27 cellular contexts compared by ENCODE assay signal in the genomic region with DNA sequence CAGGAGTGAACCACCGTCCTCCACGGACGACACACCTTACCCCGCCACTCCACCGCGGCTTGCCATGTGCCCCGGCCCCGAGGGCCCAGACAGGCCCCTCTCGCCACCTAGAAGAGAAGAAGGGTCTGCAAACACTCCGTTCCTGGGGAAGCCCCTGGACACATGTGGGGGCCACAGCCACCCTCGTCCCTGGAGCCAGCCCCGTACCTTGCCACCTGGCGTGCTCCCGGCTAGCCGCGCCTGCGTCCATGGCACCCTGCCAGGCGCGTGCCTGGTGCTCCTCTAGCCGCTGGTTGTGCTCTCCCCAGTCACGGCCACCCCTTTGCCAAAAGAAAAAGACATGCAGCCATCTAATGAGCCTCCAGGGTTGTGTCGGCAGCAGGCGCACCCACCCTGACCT. TPM values are rescaled to one million over a fixed set of nuclear protein-coding genes. Genes with fewer than 3 reads are reported as not detected.
DNase-seq lines count a peak whose midpoint lies in the region; ATAC-seq, FAIRE-seq and TF ChIP-seq lines count a peak whose summit lies in the region.
"Had no signal": no experiment of that assay in that cellular context is flagged by ENCODE, and none has a peak within 500 bp of the region (broad histone marks: within the 10 kb centered on the region; RNA-seq: fewer than 3 reads in every experiment).

No MANE protein-coding gene starts in this region.

- peak overlapping the region in 1 of 2 experiments; percentile 40; a peak in 1 of 4 replicates for H3K9ac ChIP-seq in K562 (ENCODE audit: insufficient read depth in 1 of 2, low read depth in 2 of 2, low read length in 2 of 2)

- no peaks in the 10 kb centered on the region for H3K27me3 Mint-ChIP-seq in activated T-cell treated with anti-CD3 and anti-CD28 coated beads, Interleukin-2, amount 50 U/mL, for 24 hours
- H3K27me3 Mint-ChIP-seq: activated CD4-positive, alpha-beta T cell treated with anti-CD3 and anti-CD28 coated beads, Interleukin-2, amount 10 ng/mL, durations not matched to agents 7 days and 5 days; central memory CD8-positive, alpha-beta T cell; dendritic cell treated with granulocyte-macrophage colony-stimulating factor and Interleukin-4, amounts not matched to agents 40 ng/mL and 50 ng/mL, for 4 days; IgD-negative memory B cell had no signal

- POLR2A ChIA-PET in K562 (lab: Yijun Ruan, JAX): interaction anchor here (1.1 to 1.2 kb wide), 2 partner anchors 12 to 22 kb away, joined by 3 read pairs; no protein-coding TSS in a partner anchor

- no peaks in the 10 kb centered on the region; the same call in 1 of the 2 replicates for H4K20me1 ChIP-seq in K562 (replicated peaks; ENCODE audit: control insufficient read depth, insufficient read depth, low read length)

- no peak overlapping the region for H3K4me2 ChIP-seq in K562 (ENCODE audit: insufficient read depth, low read length)

- TF ChIP-seq POLR2A in K562 (conservative IDR thresholded peaks at IDR 0.05): no peak

- no peak for TF ChIP-seq EP300 in K562 (IDR thresholded peaks at IDR 0.05; ENCODE audit: low read length)

- H3K4me1 Mint-ChIP-seq in activated T-cell treated with anti-CD3 and anti-CD28 coated beads, Interleukin-2, amount 50 U/mL, for 24 hours (ENCODE audit: low read depth): peaks cover 22% of the 10 kb centered on the region

- peaks cover 85% of the 10 kb centered on the region; the same call in 2 of the 3 replicates for H3K36me3 ChIP-seq in K562 (ENCODE audit: control insufficient read depth, insufficient read depth, low read length)

- FAIRE-seq in K562 (lab: Jason Lieb, UNC): no peak

- H3K9me3 Mint-ChIP-seq in activated T-cell treated with anti-CD3 and anti-CD28 coated beads, Interleukin-2, amount 50 U/mL, for 24 hours: no peaks in the 10 kb centered on the region
- H3K9me3 Mint-ChIP-seq: activated CD4-positive, alpha-beta T cell treated with anti-CD3 and anti-CD28 coated beads, Interleukin-2, amount 10 ng/mL, durations not matched to agents 7 days and 5 days; activated T-cell treated with anti-CD3 and anti-CD28 coated beads, Interleukin-2, amount 50 U/mL, for 4 hours; central memory CD8-positive, alpha-beta T cell; dendritic cell treated with granulocyte-macrophage colony-stimulating factor and Interleukin-4, amounts not matched to agents 40 ng/mL and 50 ng/mL, for 4 days; IgD-negative memory B cell had no signal

- no peak overlapping the region for H3K27ac ChIP-seq in K562 (ENCODE audit: extremely low read depth, low read depth, low read length)
- H3K27ac ChIP-seq: esophagus muscularis mucosa, tibial artery, vagina, WERI-Rb-1 had no signal

- peak overlapping the region; percentile 52 for H3K27ac Mint-ChIP-seq in activated T-cell treated with anti-CD3 and anti-CD28 coated beads, Interleukin-2, amount 50 U/mL, for 24 hours
- H3K27ac Mint-ChIP-seq: activated CD4-positive, alpha-beta T cell treated with anti-CD3 and anti-CD28 coated beads, Interleukin-2, amount 10 ng/mL, durations not matched to agents 7 days and 5 days; dendritic cell treated with granulocyte-macrophage colony-stimulating factor and Interleukin-4, amounts not matched to agents 40 ng/mL and 50 ng/mL, for 4 days had no signal

- 88% methylated on average over 22 of the region's 23 CpGs for WGBS in K562 (ENCODE audit: insufficient coverage, low coverage, missing lambda C conversion rate)

- intact Hi-C loops in K562 (cut with micrococcal nuclease): no loop called here

- no peaks in the 10 kb centered on the region for H3K27me3 ChIP-seq in K562 (ENCODE audit: control insufficient read depth in 2 of 2, insufficient read depth in 2 of 2, low read length in 2 of 2)
- H3K27me3 ChIP-seq: BE2C, esophagus muscularis mucosa, tibial artery, vagina had no signal

- CTCF ChIA-PET in K562 (lab: Yijun Ruan, JAX; ENCODE audit: low intra/inter-chr PET ratio): no interaction called here

- H3K9me1 ChIP-seq in K562 (ENCODE audit: control insufficient read depth, insufficient read depth, low read length): no peaks in the 10 kb centered on the region

- no peak for DNase-seq in activated T-cell treated with anti-CD3 and anti-CD28 coated beads, Interleukin-2, amount 50 U/mL, for 24 hours
- DNase-seq in activated T-cell treated with anti-CD3 and anti-CD28 coated beads, Interleukin-2, amount 50 U/mL, for 48 hours: no peak
- DNase-seq in NCI-H1105 (lab: John Stamatoyannopoulos, UW) (peak; percentile 56), K562 (ENCODE audit: extremely low read depth in 1 of 4, low spot score in 3 of 4) (no peak), anterior cingulate cortex (lab: John Stamatoyannopoulos, UW) (no peak), germinal center (ENCODE audit: low spot score) (no peak)
- no peak for DNase-seq in effector CD8-positive, alpha-beta T cell (lab: John Stamatoyannopoulos, UW)
- DNase-seq: activated CD4-positive, alpha-beta T cell treated with anti-CD3 and anti-CD28 coated beads, Interleukin-2, amount 10 ng/mL, durations not matched to agents 7 days and 5 days; activated T-cell treated with anti-CD3 and anti-CD28 coated beads, Interleukin-2, amount 50 U/mL, for 4 hours; BE2C; DMS79; foreskin fibroblast; GDM1; NCI-H187 treated with DMSO at 0.1 percent for 48 hours; NCI-H2227 treated with DMSO at 0.1 percent for 48 hours; SIG-M5; stimulated activated CD4-positive, alpha-beta T cell treated with anti-CD3 and anti-CD28 coated beads, Interleukin-12 subunit alpha, Interleukin-12 subunit beta, amount 100 ng/mL, for 4 hours; stimulated activated CD4-positive, alpha-beta T cell treated with anti-CD3 and anti-CD28 coated beads, Interleukin-2, amount 100 ng/mL, for 48 hours; tibial artery; WERI-Rb-1 had no signal

- no peak overlapping the region for H3K4me3 Mint-ChIP-seq in activated T-cell treated with anti-CD3 and anti-CD28 coated beads, Interleukin-2, amount 50 U/mL, for 24 hours
- H3K4me3 Mint-ChIP-seq: activated CD4-positive, alpha-beta T cell treated with anti-CD3 and anti-CD28 coated beads, Interleukin-2, amount 10 ng/mL, durations not matched to agents 7 days and 5 days; activated T-cell treated with anti-CD3 and anti-CD28 coated beads, Interleukin-2, amount 50 U/mL, for 4 hours; central memory CD8-positive, alpha-beta T cell; dendritic cell treated with granulocyte-macrophage colony-stimulating factor and Interleukin-4, amounts not matched to agents 40 ng/mL and 50 ng/mL, for 4 days; IgD-negative memory B cell had no signal

- TF ChIP-seq CTCF in K562 (IDR thresholded peaks at IDR 0.05 in 2 of 3, conservative IDR thresholded peaks at IDR 0.05 in 1 of 3; ENCODE audit: insufficient read depth in 2 of 3, low read depth in 1 of 3, low read length in 3 of 3): no peak

- in situ Hi-C loops in K562 (cut with MboI): no loop called here

- no peaks in the 10 kb centered on the region for H3K9me3 ChIP-seq in K562 (replicated peaks; ENCODE audit: control insufficient read depth, insufficient read depth, low read depth, low read length)
- H3K9me3 ChIP-seq: BE2C, esophagus muscularis mucosa, tibial artery, vagina had no signal

- H3K79me2 ChIP-seq in K562 (ENCODE audit: control insufficient read depth, insufficient read depth, low read length): peaks cover 3% of the 10 kb centered on the region; the same call in 2 of the 3 replicates

- H3K4me3 ChIP-seq in K562: no peak overlapping the region
- H3K4me3 ChIP-seq: esophagus muscularis mucosa, tibial artery, vagina had no signal

- ATAC-seq in K562: no peak
- ATAC-seq: activated T-cell treated with anti-CD3 and anti-CD28 coated beads, Interleukin-2, amount 50 U/mL, for 4 hours; sciatic nerve had no signal

- H3K36me3 Mint-ChIP-seq in activated T-cell treated with anti-CD3 and anti-CD28 coated beads, Interleukin-2, amount 50 U/mL, for 24 hours (ENCODE audit: low read depth): peaks cover 82% of the 10 kb centered on the region
- H3K36me3 Mint-ChIP-seq: IgD-negative memory B cell had no signal

- H2AFZ ChIP-seq in K562 (ENCODE audit: low read depth, low read length): no peak overlapping the region

- H3K4me1 ChIP-seq in K562 (replicated peaks in 1 of 2; ENCODE audit: control insufficient read depth in 2 of 2, insufficient read depth in 2 of 2, low read length in 2 of 2): peaks cover 14 to 41% of the 10 kb centered on the region in 2 experiments
- H3K4me1 ChIP-seq: BE2C had no signal

- TF ChIP-seq RAD21 in K562 (CRISPR knock-in tag; conservative IDR thresholded peaks at IDR 0.05 in 1 of 2, IDR thresholded peaks at IDR 0.05 in 1 of 2): no peak

- BruUV-seq in K562 (replicated peaks; lab: Mats Ljungman, UMichigan): no TSS peak

RNA-seq across cellular contexts. Expression of a gene that starts 19.9 kb away (rescaled TPM):
- 1.7 and 1.9 TPM in 2 replicates for total RNA-seq in K562 (2011; cell fraction: chromatin; rRNA removed; ENCODE audit: low replicate concordance)
- total RNA-seq in K562 (2011; cell fraction: nucleolus; rRNA removed): 0.66 and 0.67 TPM in 2 replicates
- total RNA-seq in K562 (2011; cell fraction: nucleoplasm; rRNA removed): 1.1 and 1.5 TPM in 2 replicates
- total RNA-seq in K562 (2014; rRNA removed): 0.08 TPM in 1 of 2 replicates, not detected in the other
- total RNA-seq in K562 (2014; rRNA removed; fragmentation: Illumina TruSeq; extraction: Trizol): 0.06 and 0.07 TPM in 2 replicates
- 0.07 TPM in 1 of 2 replicates, not detected in the other for total RNA-seq in K562 (2015; rRNA removed; fragmentation: Illumina TruSeq; extraction: Trizol)
- total RNA-seq in K562 (2021): 0.13 and 0.24 TPM in 2 replicates
- polyA plus RNA-seq in K562 (2011; rRNA removed): 0.11 and 0.32 TPM in 2 replicates
- 0.06 and 0.24 TPM in 2 replicates for polyA plus RNA-seq in K562 (2011; cell fraction: cytosol; rRNA removed)
- polyA plus RNA-seq in K562 (2011; cell fraction: nucleus; rRNA removed): 0.58 and 0.90 TPM in 2 replicates
- 0.20 and 0.36 TPM in 2 replicates for polyA plus RNA-seq in K562 (2012)
- polyA plus RNA-seq in K562 (2014; fragmentation: Illumina TruSeq; extraction: Trizol): 0.10 and 0.21 TPM in 2 replicates
- polyA plus RNA-seq in K562 (2014; fragmentation: Nextera tagmentation; extraction: Ambion mirVana): under 1 TPM; 0.03 to 0.10 TPM
- 0.03 and 0.19 TPM in 2 replicates for polyA plus RNA-seq in K562 (2014; rRNA removed)
- polyA minus RNA-seq in K562 (2011; rRNA and poly(A)+ RNA removed): 0.33 TPM in 1 of 2 replicates, not detected in the other
- not detected in 2 replicates for polyA minus RNA-seq in K562 (2011; cell fraction: cytosol; rRNA and poly(A)+ RNA removed)
- polyA minus RNA-seq in K562 (2011; cell fraction: nucleus; rRNA and poly(A)+ RNA removed): 0.11 and 0.13 TPM in 2 replicates
- total RNA-seq: myocyte had no signal
- polyA plus RNA-seq: IgD-negative memory B cell had no signal

RNA-seq across cellular contexts. Expression of a gene that starts 34.9 kb away (rescaled TPM):
- 394 and 516 TPM in 2 replicates for total RNA-seq in K562 (2011; cell fraction: chromatin; rRNA removed; ENCODE audit: low replicate concordance)
- total RNA-seq in K562 (2011; cell fraction: nucleolus; rRNA removed): 127 TPM in 2 replicates
- 218 and 238 TPM in 2 replicates for total RNA-seq in K562 (2011; cell fraction: nucleoplasm; rRNA removed)
- 56.1 and 74.0 TPM in 2 replicates for total RNA-seq in K562 (2014; rRNA removed)
- total RNA-seq in K562 (2014; rRNA removed; fragmentation: Illumina TruSeq; extraction: Trizol): 45.7 and 45.8 TPM in 2 replicates
- 45.6 and 47.3 TPM in 2 replicates for total RNA-seq in K562 (2015; rRNA removed; fragmentation: Illumina TruSeq; extraction: Trizol)
- total RNA-seq in K562 (2021): 91.5 and 103 TPM in 2 replicates
- 21.2 and 31.1 TPM in 2 replicates for polyA plus RNA-seq in K562 (2011; rRNA removed)
- 10.8 and 27.9 TPM in 2 replicates for polyA plus RNA-seq in K562 (2011; cell fraction: cytosol; rRNA removed)
- 159 and 167 TPM in 2 replicates for polyA plus RNA-seq in K562 (2011; cell fraction: nucleus; rRNA removed)
- polyA plus RNA-seq in K562 (2012): 33.0 and 49.7 TPM in 2 replicates
- polyA plus RNA-seq in K562 (2014; fragmentation: Illumina TruSeq; extraction: Trizol): 42.3 and 54.8 TPM in 2 replicates
- 1 to 10 TPM; 4.5 to 6.9 TPM for polyA plus RNA-seq in K562 (2014; fragmentation: Nextera tagmentation; extraction: Ambion mirVana)
- polyA plus RNA-seq in K562 (2014; rRNA removed): 63.2 and 65.0 TPM in 2 replicates
- 59.2 and 75.0 TPM in 2 replicates for polyA minus RNA-seq in K562 (2011; rRNA and poly(A)+ RNA removed)
- 28.9 and 29.3 TPM in 2 replicates for polyA minus RNA-seq in K562 (2011; cell fraction: cytosol; rRNA and poly(A)+ RNA removed)
- 56.3 and 123 TPM in 2 replicates for polyA minus RNA-seq in K562 (2011; cell fraction: nucleus; rRNA and poly(A)+ RNA removed)

RNA-seq across cellular contexts. Expression of a gene that starts 35.2 kb away (rescaled TPM):
- 319 and 366 TPM in 2 replicates for total RNA-seq in K562 (2011; cell fraction: chromatin; rRNA removed; ENCODE audit: low replicate concordance)
- 147 and 156 TPM in 2 replicates for total RNA-seq in K562 (2011; cell fraction: nucleolus; rRNA removed)
- total RNA-seq in K562 (2011; cell fraction: nucleoplasm; rRNA removed): 205 and 219 TPM in 2 replicates
- total RNA-seq in K562 (2014; rRNA removed): 93.3 and 124 TPM in 2 replicates
- 62.5 and 67.0 TPM in 2 replicates for total RNA-seq in K562 (2014; rRNA removed; fragmentation: Illumina TruSeq; extraction: Trizol)
- 83.1 and 84.6 TPM in 2 replicates for total RNA-seq in K562 (2015; rRNA removed; fragmentation: Illumina TruSeq; extraction: Trizol)
- 122 and 151 TPM in 2 replicates for total RNA-seq in K562 (2021)
- 37.6 and 39.2 TPM in 2 replicates for polyA plus RNA-seq in K562 (2011; rRNA removed)
- polyA plus RNA-seq in K562 (2011; cell fraction: cytosol; rRNA removed): 39.3 and 75.4 TPM in 2 replicates
- 116 and 141 TPM in 2 replicates for polyA plus RNA-seq in K562 (2011; cell fraction: nucleus; rRNA removed)
- 59.6 and 99.1 TPM in 2 replicates for polyA plus RNA-seq in K562 (2012)
- polyA plus RNA-seq in K562 (2014; fragmentation: Illumina TruSeq; extraction: Trizol): 87.3 and 93.8 TPM in 2 replicates
- 1 to 10 TPM; 1.1 to 1.8 TPM for polyA plus RNA-seq in K562 (2014; fragmentation: Nextera tagmentation; extraction: Ambion mirVana)
- polyA plus RNA-seq in K562 (2014; rRNA removed): 124 and 127 TPM in 2 replicates
- 66.5 and 72.2 TPM in 2 replicates for polyA minus RNA-seq in K562 (2011; rRNA and poly(A)+ RNA removed)
- polyA minus RNA-seq in K562 (2011; cell fraction: cytosol; rRNA and poly(A)+ RNA removed): 43.8 and 74.9 TPM in 2 replicates
- 75.3 and 109 TPM in 2 replicates for polyA minus RNA-seq in K562 (2011; cell fraction: nucleus; rRNA and poly(A)+ RNA removed)
